Comparison of ENCODE assay signal across 18 cellular contexts in the genomic region with DNA sequence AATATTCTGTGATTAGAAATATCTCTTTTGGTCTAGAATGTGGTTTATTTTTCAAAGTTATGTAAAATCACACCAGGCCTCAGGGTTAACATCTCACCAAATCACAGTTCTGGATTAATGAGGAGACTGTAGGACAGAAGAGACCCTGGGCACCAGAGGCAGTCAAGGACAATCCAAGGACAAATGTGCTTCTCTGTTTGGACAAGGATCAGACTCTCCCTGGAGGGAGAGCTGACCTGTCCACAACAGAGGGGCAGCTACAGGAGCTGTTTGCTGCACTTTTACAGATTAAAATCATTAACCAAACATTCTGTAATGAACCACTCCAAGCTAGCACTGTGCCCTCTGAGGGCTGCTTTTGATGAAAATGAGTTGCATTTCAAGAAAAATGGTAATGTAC.
"Had no signal": no experiment of that assay in that cellular context is flagged by ENCODE, and none has a peak within 500 bp of the region (broad histone marks: within the 10 kb centered on the region; RNA-seq: fewer than 3 reads in every experiment).

No MANE protein-coding gene starts in this region.

- H3K36me3 ChIP-seq: heart left ventricle, tibial artery had no signal

- H3K4me3 ChIP-seq: coronary artery, heart left ventricle, lung, mucosa of descending colon, tibial artery had no signal

- FAIRE-seq: frontal cortex had no signal

- H3K27me3 Mint-ChIP-seq: naive thymus-derived CD8-positive, alpha-beta T cell; stimulated activated memory B cell treated with anti-CD40 and anti-IgM and Interleukin-4, amounts not matched to agents 10 μg/mL and 1 μg/mL and 100 μg/mL, for 72 hours; stimulated activated naive CD8-positive, alpha-beta T cell treated with anti-CD3 and anti-CD28 coated beads, Interleukin-15, Interleukin-2, amounts not matched to agents 100 ng/mL and 50 ng/mL, for 24 hours had no signal

- H3K9me3 ChIP-seq: heart left ventricle, tibial artery had no signal

- ATAC-seq: esophagus mucosa; heart left ventricle; left colon; left ventricle myocardium superior; mucosa of descending colon; naive thymus-derived CD8-positive, alpha-beta T cell; right cardiac atrium; stimulated activated memory B cell treated with anti-CD40 and anti-IgM and Interleukin-4, amounts not matched to agents 10 μg/mL and 1 μg/mL and 100 μg/mL, for 72 hours had no signal

- H3K27ac Mint-ChIP-seq: naive thymus-derived CD8-positive, alpha-beta T cell; stimulated activated memory B cell treated with anti-CD40 and anti-IgM and Interleukin-4, amounts not matched to agents 10 μg/mL and 1 μg/mL and 100 μg/mL, for 72 hours; stimulated activated naive CD8-positive, alpha-beta T cell treated with anti-CD3 and anti-CD28 coated beads, Interleukin-15, Interleukin-2, amounts not matched to agents 100 ng/mL and 50 ng/mL, for 24 hours had no signal

- DNase-seq: effector CD4-positive, alpha-beta T cell; heart left ventricle; hippocampal formation; left colon; left ventricle myocardium superior; mesendoderm; mucosa of descending colon; naive thymus-derived CD8-positive, alpha-beta T cell; right cardiac atrium; stimulated activated CD4-positive, alpha-beta T cell treated with anti-CD3 and anti-CD28 coated beads, Interleukin-1b, Interleukin-23, amount 100 ng/mL, for 48 hours; stimulated activated CD4-positive, alpha-beta T cell treated with anti-CD3 and anti-CD28 coated beads, Interleukin-4, amount 100 ng/mL, for 24 hours; tibial artery had no signal

- H3K36me3 Mint-ChIP-seq: naive thymus-derived CD8-positive, alpha-beta T cell; stimulated activated memory B cell treated with anti-CD40 and anti-IgM and Interleukin-4, amounts not matched to agents 10 μg/mL and 1 μg/mL and 100 μg/mL, for 72 hours had no signal

- H3K9me3 Mint-ChIP-seq: naive thymus-derived CD8-positive, alpha-beta T cell; stimulated activated memory B cell treated with anti-CD40 and anti-IgM and Interleukin-4, amounts not matched to agents 10 μg/mL and 1 μg/mL and 100 μg/mL, for 72 hours; stimulated activated naive CD8-positive, alpha-beta T cell treated with anti-CD3 and anti-CD28 coated beads, Interleukin-15, Interleukin-2, amounts not matched to agents 100 ng/mL and 50 ng/mL, for 24 hours had no signal

- H3K27me3 ChIP-seq: heart left ventricle, tibial artery had no signal

- H3K4me3 Mint-ChIP-seq: naive thymus-derived CD8-positive, alpha-beta T cell; stimulated activated memory B cell treated with anti-CD40 and anti-IgM and Interleukin-4, amounts not matched to agents 10 μg/mL and 1 μg/mL and 100 μg/mL, for 72 hours; stimulated activated naive CD8-positive, alpha-beta T cell treated with anti-CD3 and anti-CD28 coated beads, Interleukin-15, Interleukin-2, amounts not matched to agents 100 ng/mL and 50 ng/mL, for 24 hours had no signal

- H3K27ac ChIP-seq: coronary artery, heart left ventricle, tibial artery had no signal

- H3K4me1 ChIP-seq: heart left ventricle, tibial artery had no signal

- H3K4me1 Mint-ChIP-seq: naive thymus-derived CD8-positive, alpha-beta T cell; stimulated activated memory B cell treated with anti-CD40 and anti-IgM and Interleukin-4, amounts not matched to agents 10 μg/mL and 1 μg/mL and 100 μg/mL, for 72 hours had no signal
